ENCODE assay signal across 11 cellular contexts in the genomic region with DNA sequence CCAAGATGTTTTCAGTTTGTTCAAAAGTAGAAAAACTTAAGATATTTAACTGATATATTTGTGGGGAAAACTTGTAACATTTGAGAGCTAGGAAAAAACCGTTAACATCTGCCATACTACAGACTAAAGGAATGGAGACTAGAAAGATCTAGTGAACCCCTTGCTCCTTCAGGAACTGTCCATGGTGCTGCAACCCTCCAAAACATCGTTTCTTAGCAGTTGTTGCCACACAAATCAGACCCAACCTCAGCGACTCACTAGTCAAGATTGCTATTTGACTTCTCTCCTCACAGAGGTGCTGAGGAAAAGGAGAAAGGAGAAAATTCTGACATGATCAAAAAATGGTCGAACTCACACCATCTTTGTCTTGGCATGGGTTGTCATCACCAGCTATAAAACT.
DNase-seq lines count a peak whose midpoint lies in the region; ATAC-seq, FAIRE-seq and TF ChIP-seq lines count a peak whose summit lies in the region.
"Had no signal": no experiment of that assay in that cellular context is flagged by ENCODE, and none has a peak within 500 bp of the region (broad histone marks: within the 10 kb centered on the region; RNA-seq: fewer than 3 reads in every experiment).

No MANE protein-coding gene starts in this region.

- peaks cover 13% of the 10 kb centered on the region for H3K27me3 Mint-ChIP-seq in astrocyte (ENCODE audit: low read depth, unreplicated experiment)
- H3K27me3 Mint-ChIP-seq: natural killer cell treated with Interleukin-12 subunit alpha and Interleukin-12 subunit beta and Interleukin-15 and Interleukin-18, amount 100 ng/mL, for 72 hours had no signal

- no peaks in the 10 kb centered on the region for H3K4me1 Mint-ChIP-seq in astrocyte (ENCODE audit: low read depth, unreplicated experiment)

- in situ Hi-C loops in Caki2 (cut with HindIII; ENCODE audit: low pct_unique_long_range_greater_than_20kb, low sequenced_read_pairs) = no loop called here

- H3K36me3 ChIP-seq in astrocyte (ENCODE audit: insufficient read depth, low read length) (no peaks in the 10 kb centered on the region), lower lobe of right lung (no peaks in the 10 kb centered on the region)
- H3K36me3 ChIP-seq: HAP-1 had no signal

- peak; percentile 18 for DNase-seq in Caki2 (ENCODE audit: low read depth)
- peak; percentile 3 for DNase-seq in HuH-7 (ENCODE audit: low spot score)
- peak; percentile 56 for DNase-seq in astrocyte (ENCODE audit: low read depth)
- DNase-seq in iris pigment epithelial cell (ENCODE audit: low read depth) = peak; percentile 38
- no peak for DNase-seq in lower lobe of right lung
- DNase-seq in NCI-H1092 (lab: John Stamatoyannopoulos, UW) = no peak
- no peak for DNase-seq in DMS53 treated with DMSO at 0.1 percent for 48 hours (lab: John Stamatoyannopoulos, UW; ENCODE audit: unreplicated experiment)
- DNase-seq: stimulated activated CD4-positive, alpha-beta T cell treated with anti-CD3 and anti-CD28 coated beads, Interleukin-2, amount 100 ng/mL, for 48 hours had no signal

- ATAC-seq in lower lobe of right lung = no peak
- no peak for ATAC-seq in HG03571 (IDR thresholded peaks at IDR 0.05; ENCODE audit: unreplicated experiment)
- ATAC-seq: natural killer cell treated with Interleukin-12 subunit alpha and Interleukin-12 subunit beta and Interleukin-15 and Interleukin-18, amount 100 ng/mL, for 72 hours had no signal

- H3K9ac ChIP-seq in astrocyte (ENCODE audit: low read length) = no peak overlapping the region

- TF ChIP-seq CTCF in astrocyte (IDR thresholded peaks at IDR 0.05; ENCODE audit: insufficient read depth, low read depth, low read length) (no peak), lower lobe of right lung (IDR thresholded peaks at IDR 0.05) (no peak)

- FAIRE-seq in astrocyte (lab: Jason Lieb, UNC) = no peak

- H3K4me1 ChIP-seq in astrocyte (ENCODE audit: insufficient read depth, low read length) (no peaks in the 10 kb centered on the region), lower lobe of right lung (no peaks in the 10 kb centered on the region)
- H3K4me1 ChIP-seq: HAP-1 had no signal

- no peaks in the 10 kb centered on the region for H3K9me3 Mint-ChIP-seq in astrocyte (ENCODE audit: unreplicated experiment)

- no peaks in the 10 kb centered on the region for H3K36me3 Mint-ChIP-seq in astrocyte (ENCODE audit: low read depth, unreplicated experiment)
- H3K36me3 Mint-ChIP-seq: natural killer cell treated with Interleukin-12 subunit alpha and Interleukin-12 subunit beta and Interleukin-15 and Interleukin-18, amount 100 ng/mL, for 72 hours had no signal

- no peaks in the 10 kb centered on the region for H3K79me2 ChIP-seq in astrocyte (ENCODE audit: insufficient read depth, low read length)

- H2AFZ ChIP-seq in astrocyte (ENCODE audit: low read depth, low read length) = no peak overlapping the region

- intact Hi-C loops in lower lobe of right lung (cut with DNase I) = no loop called here

- H3K27ac Mint-ChIP-seq in astrocyte (ENCODE audit: unreplicated experiment) = no peak overlapping the region
- H3K27ac Mint-ChIP-seq: natural killer cell treated with Interleukin-12 subunit alpha and Interleukin-12 subunit beta and Interleukin-15 and Interleukin-18, amount 100 ng/mL, for 72 hours had no signal

- H3K4me2 ChIP-seq in astrocyte (ENCODE audit: low read length) = no peak overlapping the region

- no peak overlapping the region for H3K4me3 ChIP-seq in astrocyte (ENCODE audit: insufficient read depth, low read depth, low read length)
- H3K4me3 ChIP-seq in lower lobe of right lung = no peak overlapping the region
- H3K4me3 ChIP-seq: HAP-1 had no signal

- no peaks in the 10 kb centered on the region for H4K20me1 ChIP-seq in astrocyte (ENCODE audit: insufficient read depth, low read length)

- H3K9me3 ChIP-seq in astrocyte (ENCODE audit: insufficient read depth, low read depth, low read length) (no peaks in the 10 kb centered on the region), lower lobe of right lung (no peaks in the 10 kb centered on the region)
- H3K9me3 ChIP-seq: HAP-1 had no signal

- H3K27ac ChIP-seq in astrocyte (ENCODE audit: low read depth, low read length) = no peak overlapping the region
- no peak overlapping the region for H3K27ac ChIP-seq in lower lobe of right lung

- H3K27me3 ChIP-seq in astrocyte (ENCODE audit: insufficient read depth, low read length) (peaks cover 2% of the 10 kb centered on the region), lower lobe of right lung (ENCODE audit: low read depth) (no peaks in the 10 kb centered on the region)

- no peak overlapping the region for H3K4me3 Mint-ChIP-seq in astrocyte (ENCODE audit: unreplicated experiment)
- H3K4me3 Mint-ChIP-seq: natural killer cell treated with Interleukin-12 subunit alpha and Interleukin-12 subunit beta and Interleukin-15 and Interleukin-18, amount 100 ng/mL, for 72 hours had no signal

Comparison
In these comparisons a context has a peak if more than half of its experiments do, and no peak if none do; other contexts are left out.
1. DNase-seq: peak in Caki2 (single experiment), HuH-7 (single experiment), astrocyte (single experiment) and iris pigment epithelial cell (single experiment); none in lower lobe of right lung (single experiment), NCI-H1092 (single experiment) and DMS53 treated with DMSO at 0.1 percent for 48 hours (single experiment).